12 cellular contexts compared by ENCODE assay signal in the genomic region with DNA sequence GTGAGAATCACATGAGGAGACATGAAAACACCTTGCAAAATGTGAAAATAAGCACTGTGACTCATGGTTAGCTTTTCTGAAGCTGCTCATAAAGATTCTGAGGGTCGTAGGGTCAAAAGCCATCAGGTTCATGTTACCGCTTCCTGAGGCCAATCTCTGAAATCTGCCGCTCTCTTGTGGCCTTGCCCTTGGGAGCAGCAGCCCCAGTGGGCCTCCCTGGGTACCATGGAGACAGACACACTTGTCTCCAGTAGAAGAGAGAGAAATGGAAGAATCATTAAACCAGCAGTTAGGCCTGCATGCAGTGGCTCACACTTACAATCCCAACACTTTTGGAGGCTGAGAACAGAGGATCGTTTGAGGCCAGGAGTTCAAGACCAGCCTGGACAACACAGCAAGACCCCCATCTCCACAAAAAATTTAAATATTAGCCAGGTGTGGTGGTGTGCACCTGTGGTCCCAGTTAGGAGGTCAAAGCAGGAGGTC. TPM values are rescaled to one million over a fixed set of nuclear protein-coding genes. Genes with fewer than 3 reads are reported as not detected.
A peak's percentile ranks its signal among the peaks of the same experiment; 100 is the strongest.
DNase-seq lines count a peak whose midpoint lies in the region; ATAC-seq and TF ChIP-seq lines count a peak whose summit lies in the region.
"Had no signal": no experiment of that assay in that cellular context is flagged by ENCODE, and none has a peak within 500 bp of the region (broad histone marks: within the 10 kb centered on the region; RNA-seq: fewer than 3 reads in every experiment).

No MANE protein-coding gene starts in this region.

- no peak overlapping the region for H3K9ac ChIP-seq in neural progenitor cell

- no peaks in the 10 kb centered on the region for H3F3A ChIP-seq in neural progenitor cell (ENCODE audit: low read depth)

- no peak overlapping the region for H3K27ac ChIP-seq in neural progenitor cell
- H3K27ac ChIP-seq: transverse colon had no signal

- CTCF ChIA-PET in WTC11 (lab: Charles Lee) (interaction anchor here (0.6 to 1.8 kb wide), 4 partner anchors 27 to 86 kb away, joined by 3 to 4 read pairs (median 3); a partner anchor contains a TSS), Calu3 (lab: Charles Lee) (interaction anchor here (0.7 to 1.6 kb wide), 3 partner anchors 17 to 57 kb away, joined by 3 to 6 read pairs (median 3); a partner anchor contains a TSS)

- DNase-seq in NCI-H146 (lab: John Stamatoyannopoulos, UW) = peak; percentile 45
- DNase-seq in NCI-H146 treated with DMSO at 0.1 percent for 48 hours (lab: John Stamatoyannopoulos, UW; ENCODE audit: unreplicated experiment) = no peak
- DNase-seq in HuH-7.5 (ENCODE audit: low spot score) = peak; percentile 52
- DNase-seq in WTC11 (ENCODE audit: low spot score) = no peak
- DNase-seq in neural progenitor cell (ENCODE audit: low spot score) = no peak
- no peak for DNase-seq in stimulated activated naive CD4-positive, alpha-beta T cell (lab: John Stamatoyannopoulos, UW)
- DNase-seq in Calu3 = no peak
- DNase-seq: activated naive CD4-positive, alpha-beta T cell treated with Interleukin-2 at 50 U/mL for 16 hours; NCI-H1092; transverse colon had no signal

- no peaks in the 10 kb centered on the region for H3K27me3 Mint-ChIP-seq in WTC11 (ENCODE audit: low read depth)
- no peaks in the 10 kb centered on the region for H3K27me3 Mint-ChIP-seq in neural progenitor cell (ENCODE audit: insufficient read depth, low read depth)
- H3K27me3 Mint-ChIP-seq in Calu3 (ENCODE audit: unreplicated experiment) = no peaks in the 10 kb centered on the region

- H4K20me1 ChIP-seq in neural progenitor cell (ENCODE audit: low read depth) = no peaks in the 10 kb centered on the region

- H3K79me2 ChIP-seq in neural progenitor cell (ENCODE audit: low read depth) = no peaks in the 10 kb centered on the region

- TF ChIP-seq CTCF in WTC11 (IDR thresholded peaks at IDR 0.05) (no peak), neural progenitor cell (IDR thresholded peaks at IDR 0.05) (no peak), Calu3 (IDR thresholded peaks at IDR 0.05; ENCODE audit: unreplicated experiment) (no peak)

- H3K4me3 ChIP-seq in neural progenitor cell = no peak overlapping the region
- H3K4me3 ChIP-seq: A549, transverse colon had no signal

- no peaks in the 10 kb centered on the region for H3K9me3 Mint-ChIP-seq in WTC11
- H3K9me3 Mint-ChIP-seq in neural progenitor cell = no peaks in the 10 kb centered on the region
- H3K9me3 Mint-ChIP-seq in Calu3 (ENCODE audit: low read depth, unreplicated experiment) = no peaks in the 10 kb centered on the region

- no peaks in the 10 kb centered on the region for H3K4me1 ChIP-seq in neural progenitor cell

- intact Hi-C loops in Calu3 (cut with micrococcal nuclease; ENCODE audit: unreplicated experiment) = no loop called here

- H3K9me3 ChIP-seq in neural progenitor cell (ENCODE audit: low read depth) = no peaks in the 10 kb centered on the region
- H3K9me3 ChIP-seq: A549, transverse colon had no signal

- ATAC-seq in WTC11 (no peak), HG02623 (IDR thresholded peaks at IDR 0.05; ENCODE audit: unreplicated experiment) (no peak)

- H3K4me1 Mint-ChIP-seq in WTC11 = peaks cover 3% of the 10 kb centered on the region; the same call in 1 of the 2 replicates
- H3K4me1 Mint-ChIP-seq in neural progenitor cell = peaks cover 14% of the 10 kb centered on the region
- peaks cover 7% of the 10 kb centered on the region for H3K4me1 Mint-ChIP-seq in Calu3 (ENCODE audit: low read depth, unreplicated experiment)

- H3K27ac Mint-ChIP-seq in WTC11 (no peak overlapping the region), neural progenitor cell (peak overlapping the region; percentile 30), Calu3 (ENCODE audit: unreplicated experiment) (no peak overlapping the region)

- no peak overlapping the region for H2AFZ ChIP-seq in neural progenitor cell (replicated peaks)

- no peaks in the 10 kb centered on the region for H3K36me3 ChIP-seq in neural progenitor cell
- H3K36me3 ChIP-seq: transverse colon had no signal

- H3K4me2 ChIP-seq in neural progenitor cell = no peak overlapping the region
- H3K4me2 ChIP-seq: A549 had no signal

- no peak overlapping the region for H3K4me3 Mint-ChIP-seq in WTC11
- no peak overlapping the region for H3K4me3 Mint-ChIP-seq in neural progenitor cell
- no peak overlapping the region for H3K4me3 Mint-ChIP-seq in Calu3 (ENCODE audit: low read depth, unreplicated experiment)

- H3K36me3 Mint-ChIP-seq in WTC11 = peaks cover 14% of the 10 kb centered on the region
- H3K36me3 Mint-ChIP-seq in neural progenitor cell = peaks cover 7% of the 10 kb centered on the region
- peaks cover 19% of the 10 kb centered on the region for H3K36me3 Mint-ChIP-seq in Calu3 (ENCODE audit: insufficient read depth, unreplicated experiment)

- H3K27me3 ChIP-seq in neural progenitor cell = no peaks in the 10 kb centered on the region
- H3K27me3 ChIP-seq: transverse colon had no signal

- POLR2A ChIA-PET in WTC11 (lab: Charles Lee) = interaction anchor here (0.5 kb wide), 1 partner anchor 58 kb away, joined by 4 read pairs; no protein-coding TSS in a partner anchor

- BruUV-seq in Calu3 (replicated peaks; lab: Mats Ljungman, UMichigan) = no TSS peak

TF ChIP-seq in WTC11, 78 proteins besides CTCF, POLR2A, EP300 and RAD21:
- TF ChIP-seq ZNF121 (CRISPR knock-in tag; IDR thresholded peaks at IDR 0.05) (peak; percentile 40; the same call in 1 of the 2 replicates), ZNF263 (CRISPR knock-in tag; IDR thresholded peaks at IDR 0.05; ENCODE audit: low read depth) (no peak), GABPB1 (CRISPR knock-in tag; IDR thresholded peaks at IDR 0.05) (peak; percentile 69)
- TF ChIP-seq, protein P1, sequence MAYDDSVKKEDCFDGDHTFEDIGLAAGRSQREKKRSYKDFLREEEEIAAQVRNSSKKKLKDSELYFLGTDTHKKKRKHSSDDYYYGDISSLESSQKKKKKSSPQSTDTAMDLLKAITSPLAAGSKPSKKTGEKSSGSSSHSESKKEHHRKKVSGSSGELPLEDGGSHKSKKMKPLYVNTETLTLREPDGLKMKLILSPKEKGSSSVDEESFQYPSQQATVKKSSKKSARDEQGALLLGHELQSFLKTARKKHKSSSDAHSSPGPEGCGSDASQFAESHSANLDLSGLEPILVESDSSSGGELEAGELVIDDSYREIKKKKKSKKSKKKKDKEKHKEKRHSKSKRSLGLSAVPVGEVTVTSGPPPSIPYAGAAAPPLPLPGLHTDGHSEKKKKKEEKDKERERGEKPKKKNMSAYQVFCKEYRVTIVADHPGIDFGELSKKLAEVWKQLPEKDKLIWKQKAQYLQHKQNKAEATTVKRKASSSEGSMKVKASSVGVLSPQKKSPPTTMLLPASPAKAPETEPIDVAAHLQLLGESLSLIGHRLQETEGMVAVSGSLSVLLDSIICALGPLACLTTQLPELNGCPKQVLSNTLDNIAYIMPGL (CRISPR knock-in tag; IDR thresholded peaks at IDR 0.05) = no peak

RNA-seq across cellular contexts. Expression of a gene that starts 42.8 kb away (rescaled TPM):
- 38.5 to 46.3 TPM (median 42.6 TPM) in 3 replicates for total RNA-seq in WTC11 (2021)
- total RNA-seq in neural progenitor cell (ENCODE audit: low replicate concordance) = 69.0 and 80.6 TPM in 2 replicates
- 81.6 and 93.8 TPM in 2 replicates for total RNA-seq in Calu3 (2022)

RNA-seq across cellular contexts. Expression of a gene that starts 44.0 kb away (rescaled TPM):
- total RNA-seq in WTC11 (2021) = 43.7 to 49.3 TPM (median 49.2 TPM) in 3 replicates
- total RNA-seq in neural progenitor cell (ENCODE audit: low replicate concordance) = 54.9 and 72.2 TPM in 2 replicates
- total RNA-seq in Calu3 (2022) = 37.5 and 39.9 TPM in 2 replicates

RNA-seq across cellular contexts. Expression of a gene that starts 44.4 kb away (rescaled TPM):
- total RNA-seq in WTC11 (2021) (208 to 246 TPM (median 209 TPM) in 3 replicates), neural progenitor cell (ENCODE audit: low replicate concordance) (255 and 349 TPM in 2 replicates), Calu3 (2022) (416 and 421 TPM in 2 replicates)

RNA-seq across cellular contexts. Expression of a gene that starts 55.5 kb away (rescaled TPM):
- 23.5 to 25.9 TPM (median 25.6 TPM) in 3 replicates for total RNA-seq in WTC11 (2021)
- 9.8 and 15.3 TPM in 2 replicates for total RNA-seq in neural progenitor cell (ENCODE audit: low replicate concordance)
- 32.6 and 37.1 TPM in 2 replicates for total RNA-seq in Calu3 (2022)

RNA-seq across cellular contexts. Expression of a gene that starts 56.9 kb away (rescaled TPM):
- total RNA-seq in WTC11 (2021) (99.6 to 105 TPM (median 99.6 TPM) in 3 replicates), neural progenitor cell (ENCODE audit: low replicate concordance) (76.1 and 109 TPM in 2 replicates), Calu3 (2022) (226 and 255 TPM in 2 replicates)

Comparison
In these comparisons a context has a peak if more than half of its experiments do, and no peak if none do; other contexts are left out.
1. DNase-seq: peak in NCI-H146 (single experiment) and HuH-7.5 (single experiment); none in NCI-H146 treated with DMSO at 0.1 percent for 48 hours (single experiment), WTC11 (single experiment), neural progenitor cell (single experiment), stimulated activated naive CD4-positive, alpha-beta T cell (0 of 6) and Calu3 (single experiment).